ENCODE assay signal across 1 cellular context in the genomic region with DNA sequence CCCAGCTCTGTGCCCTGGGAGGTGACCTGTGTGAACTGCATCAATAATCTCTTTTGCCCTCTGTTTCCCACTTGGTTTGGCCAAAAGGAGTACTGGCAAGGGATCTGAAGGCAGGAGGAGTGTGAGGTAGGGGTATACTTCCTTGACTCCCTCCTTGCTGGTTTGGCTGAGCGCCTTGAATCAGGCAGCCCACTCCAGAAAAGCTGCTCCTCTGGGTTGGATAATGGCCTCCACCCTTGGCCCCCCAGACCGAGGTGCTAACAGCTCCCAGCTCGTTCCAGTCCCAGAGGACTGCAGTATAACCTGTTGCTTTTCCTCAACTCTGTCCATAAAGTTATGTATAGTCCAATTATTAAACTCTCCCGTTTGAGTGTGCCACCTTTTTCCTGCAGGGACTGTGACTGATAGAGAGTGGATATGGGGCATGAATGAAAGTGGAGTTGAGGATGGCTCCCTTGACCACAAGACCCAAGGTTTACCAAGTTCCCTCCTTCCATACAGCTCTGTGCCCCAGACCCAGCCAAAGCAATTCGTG.
TF ChIP-seq lines count a peak whose summit lies in the region.

No MANE protein-coding gene starts in this region.

TF ChIP-seq in H1, 55 proteins besides CTCF, POLR2A, EP300 and RAD21:
- TF ChIP-seq SIRT6 (IDR thresholded peaks at IDR 0.05; ENCODE audit: low read length), result no peak
- TF ChIP-seq ASH2L (IDR thresholded peaks at IDR 0.05; ENCODE audit: low read length), result no peak
- no peak for TF ChIP-seq HDAC2 (IDR thresholded peaks at IDR 0.05; ENCODE audit: borderline replicate concordance in 1 of 2, low read depth in 2 of 2, low read length in 2 of 2)
- TF ChIP-seq, protein P1, sequence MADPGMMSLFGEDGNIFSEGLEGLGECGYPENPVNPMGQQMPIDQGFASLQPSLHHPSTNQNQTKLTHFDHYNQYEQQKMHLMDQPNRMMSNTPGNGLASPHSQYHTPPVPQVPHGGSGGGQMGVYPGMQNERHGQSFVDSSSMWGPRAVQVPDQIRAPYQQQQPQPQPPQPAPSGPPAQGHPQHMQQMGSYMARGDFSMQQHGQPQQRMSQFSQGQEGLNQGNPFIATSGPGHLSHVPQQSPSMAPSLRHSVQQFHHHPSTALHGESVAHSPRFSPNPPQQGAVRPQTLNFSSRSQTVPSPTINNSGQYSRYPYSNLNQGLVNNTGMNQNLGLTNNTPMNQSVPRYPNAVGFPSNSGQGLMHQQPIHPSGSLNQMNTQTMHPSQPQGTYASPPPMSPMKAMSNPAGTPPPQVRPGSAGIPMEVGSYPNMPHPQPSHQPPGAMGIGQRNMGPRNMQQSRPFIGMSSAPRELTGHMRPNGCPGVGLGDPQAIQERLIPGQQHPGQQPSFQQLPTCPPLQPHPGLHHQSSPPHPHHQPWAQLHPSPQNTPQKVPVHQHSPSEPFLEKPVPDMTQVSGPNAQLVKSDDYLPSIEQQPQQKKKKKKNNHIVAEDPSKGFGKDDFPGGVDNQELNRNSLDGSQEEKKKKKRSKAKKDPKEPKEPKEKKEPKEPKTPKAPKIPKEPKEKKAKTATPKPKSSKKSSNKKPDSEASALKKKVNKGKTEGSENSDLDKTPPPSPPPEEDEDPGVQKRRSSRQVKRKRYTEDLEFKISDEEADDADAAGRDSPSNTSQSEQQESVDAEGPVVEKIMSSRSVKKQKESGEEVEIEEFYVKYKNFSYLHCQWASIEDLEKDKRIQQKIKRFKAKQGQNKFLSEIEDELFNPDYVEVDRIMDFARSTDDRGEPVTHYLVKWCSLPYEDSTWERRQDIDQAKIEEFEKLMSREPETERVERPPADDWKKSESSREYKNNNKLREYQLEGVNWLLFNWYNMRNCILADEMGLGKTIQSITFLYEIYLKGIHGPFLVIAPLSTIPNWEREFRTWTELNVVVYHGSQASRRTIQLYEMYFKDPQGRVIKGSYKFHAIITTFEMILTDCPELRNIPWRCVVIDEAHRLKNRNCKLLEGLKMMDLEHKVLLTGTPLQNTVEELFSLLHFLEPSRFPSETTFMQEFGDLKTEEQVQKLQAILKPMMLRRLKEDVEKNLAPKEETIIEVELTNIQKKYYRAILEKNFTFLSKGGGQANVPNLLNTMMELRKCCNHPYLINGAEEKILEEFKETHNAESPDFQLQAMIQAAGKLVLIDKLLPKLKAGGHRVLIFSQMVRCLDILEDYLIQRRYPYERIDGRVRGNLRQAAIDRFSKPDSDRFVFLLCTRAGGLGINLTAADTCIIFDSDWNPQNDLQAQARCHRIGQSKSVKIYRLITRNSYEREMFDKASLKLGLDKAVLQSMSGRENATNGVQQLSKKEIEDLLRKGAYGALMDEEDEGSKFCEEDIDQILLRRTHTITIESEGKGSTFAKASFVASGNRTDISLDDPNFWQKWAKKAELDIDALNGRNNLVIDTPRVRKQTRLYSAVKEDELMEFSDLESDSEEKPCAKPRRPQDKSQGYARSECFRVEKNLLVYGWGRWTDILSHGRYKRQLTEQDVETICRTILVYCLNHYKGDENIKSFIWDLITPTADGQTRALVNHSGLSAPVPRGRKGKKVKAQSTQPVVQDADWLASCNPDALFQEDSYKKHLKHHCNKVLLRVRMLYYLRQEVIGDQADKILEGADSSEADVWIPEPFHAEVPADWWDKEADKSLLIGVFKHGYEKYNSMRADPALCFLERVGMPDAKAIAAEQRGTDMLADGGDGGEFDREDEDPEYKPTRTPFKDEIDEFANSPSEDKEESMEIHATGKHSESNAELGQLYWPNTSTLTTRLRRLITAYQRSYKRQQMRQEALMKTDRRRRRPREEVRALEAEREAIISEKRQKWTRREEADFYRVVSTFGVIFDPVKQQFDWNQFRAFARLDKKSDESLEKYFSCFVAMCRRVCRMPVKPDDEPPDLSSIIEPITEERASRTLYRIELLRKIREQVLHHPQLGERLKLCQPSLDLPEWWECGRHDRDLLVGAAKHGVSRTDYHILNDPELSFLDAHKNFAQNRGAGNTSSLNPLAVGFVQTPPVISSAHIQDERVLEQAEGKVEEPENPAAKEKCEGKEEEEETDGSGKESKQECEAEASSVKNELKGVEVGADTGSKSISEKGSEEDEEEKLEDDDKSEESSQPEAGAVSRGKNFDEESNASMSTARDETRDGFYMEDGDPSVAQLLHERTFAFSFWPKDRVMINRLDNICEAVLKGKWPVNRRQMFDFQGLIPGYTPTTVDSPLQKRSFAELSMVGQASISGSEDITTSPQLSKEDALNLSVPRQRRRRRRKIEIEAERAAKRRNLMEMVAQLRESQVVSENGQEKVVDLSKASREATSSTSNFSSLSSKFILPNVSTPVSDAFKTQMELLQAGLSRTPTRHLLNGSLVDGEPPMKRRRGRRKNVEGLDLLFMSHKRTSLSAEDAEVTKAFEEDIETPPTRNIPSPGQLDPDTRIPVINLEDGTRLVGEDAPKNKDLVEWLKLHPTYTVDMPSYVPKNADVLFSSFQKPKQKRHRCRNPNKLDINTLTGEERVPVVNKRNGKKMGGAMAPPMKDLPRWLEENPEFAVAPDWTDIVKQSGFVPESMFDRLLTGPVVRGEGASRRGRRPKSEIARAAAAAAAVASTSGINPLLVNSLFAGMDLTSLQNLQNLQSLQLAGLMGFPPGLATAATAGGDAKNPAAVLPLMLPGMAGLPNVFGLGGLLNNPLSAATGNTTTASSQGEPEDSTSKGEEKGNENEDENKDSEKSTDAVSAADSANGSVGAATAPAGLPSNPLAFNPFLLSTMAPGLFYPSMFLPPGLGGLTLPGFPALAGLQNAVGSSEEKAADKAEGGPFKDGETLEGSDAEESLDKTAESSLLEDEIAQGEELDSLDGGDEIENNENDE (IDR thresholded peaks at IDR 0.05; ENCODE audit: insufficient replicate concordance, low read length), result no peak
